ENCODE assay signal across 1 cellular context in genomic region chr3:53139833-53140574, GRCh38.
TF ChIP-seq lines count a peak whose summit lies in the region.

No MANE protein-coding gene starts in this region.

TF ChIP-seq in IMR-90, 13 proteins besides CTCF, POLR2A, EP300 and RAD21:
- TF ChIP-seq NFE2L2 (IDR thresholded peaks at IDR 0.05; ENCODE audit: low read depth, low read length) = no peak
- TF ChIP-seq SMC3 (IDR thresholded peaks at IDR 0.05; ENCODE audit: low read depth, low read length) = no peak
- TF ChIP-seq RCOR1 (IDR thresholded peaks at IDR 0.05; ENCODE audit: insufficient replicate concordance, low read length) = no peak
- peak; percentile 45; the same call in 1 of the 2 replicates for TF ChIP-seq CEBPB (IDR thresholded peaks at IDR 0.05; ENCODE audit: low read depth, low read length)
- no peak for TF ChIP-seq BHLHE40 (IDR thresholded peaks at IDR 0.05; ENCODE audit: low read depth, low read length)
- TF ChIP-seq CHD1 (IDR thresholded peaks at IDR 0.05; ENCODE audit: low read depth, low read length) = no peak
- TF ChIP-seq MAZ (IDR thresholded peaks at IDR 0.05; ENCODE audit: borderline replicate concordance, low read depth, low read length) = no peak
